1 cellular context compared by ENCODE assay signal in the genomic region with DNA sequence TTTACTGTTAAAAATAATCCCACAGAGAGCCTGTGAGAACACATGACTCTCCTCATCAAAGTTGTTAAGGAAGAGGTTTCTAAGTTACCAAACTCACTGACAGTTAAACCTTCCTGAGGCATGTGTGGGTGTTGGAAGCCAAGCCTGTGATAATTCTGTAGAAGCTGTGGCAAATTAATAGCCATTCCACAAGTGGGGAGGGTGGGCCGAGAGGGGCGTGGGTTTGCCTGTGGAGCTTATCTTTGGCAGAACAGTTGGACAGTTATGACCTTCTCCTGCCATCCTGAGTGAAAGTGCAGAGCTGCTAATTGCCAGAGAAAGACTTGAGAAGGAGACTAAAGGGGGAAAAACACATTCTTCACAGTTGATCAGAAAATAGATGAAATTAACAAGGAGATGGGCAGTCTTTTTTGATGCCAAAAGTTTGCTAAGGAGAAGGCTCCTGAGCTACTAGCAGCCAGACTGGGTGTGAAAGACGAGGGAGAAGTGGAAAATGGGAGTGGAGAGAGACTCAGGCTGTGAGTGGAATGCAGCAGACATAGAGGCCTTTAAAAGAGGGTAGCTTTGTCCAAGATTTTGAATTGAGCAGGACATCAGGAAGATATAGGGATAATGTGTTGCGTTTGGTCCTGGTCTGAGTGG.
A peak's percentile ranks its signal among the peaks of the same experiment; 100 is the strongest.
TF ChIP-seq lines count a peak whose summit lies in the region.

No MANE protein-coding gene starts in this region.

TF ChIP-seq in K562, 482 proteins besides CTCF, POLR2A, EP300 and RAD21 (continued from another document and continues in another):
- TF ChIP-seq RCOR1 (IDR thresholded peaks at IDR 0.05; ENCODE audit: borderline replicate concordance in 1 of 2, low read depth in 2 of 2, low read length in 2 of 2) (peak in 1 of 2 experiments; percentile 72; a peak in 1 of 4 replicates), ARHGAP35 (IDR thresholded peaks at IDR 0.05; ENCODE audit: partially characterized antibody) (no peak), HOMEZ (CRISPR knock-in tag; IDR thresholded peaks at IDR 0.05) (no peak), SMARCE1 (IDR thresholded peaks at IDR 0.05) (peak; percentile 37; the same call in 1 of the 2 replicates), RBM25 (IDR thresholded peaks at IDR 0.05; ENCODE audit: low read depth, low read length, severe bottlenecking) (no peak), ZBTB49 (CRISPR knock-in tag; IDR thresholded peaks at IDR 0.05; ENCODE audit: borderline replicate concordance) (no peak), TRIM28 (IDR thresholded peaks at IDR 0.05) (peak; percentile 38; the same call in 1 of the 2 replicates), NFIC (IDR thresholded peaks at IDR 0.05) (peak; percentile 57), TAF7 (tag; IDR thresholded peaks at IDR 0.05) (peak; percentile 63; the same call in 1 of the 2 replicates), NFATC3 (IDR thresholded peaks at IDR 0.05) (no peak), NR0B1 (IDR thresholded peaks at IDR 0.05; ENCODE audit: partially characterized antibody) (no peak), XRCC4 (IDR thresholded peaks at IDR 0.05; ENCODE audit: extremely low read depth, insufficient read depth, insufficient read length) (no peak), KDM2B (CRISPR knock-in tag; IDR thresholded peaks at IDR 0.05) (no peak), KLF13 (tag; IDR thresholded peaks at IDR 0.05; ENCODE audit: borderline replicate concordance, low read depth) (no peak), TAL1 (IDR thresholded peaks at IDR 0.05) (peak; percentile 71), ESRRA (IDR thresholded peaks at IDR 0.05; ENCODE audit: borderline replicate concordance, low read depth) (no peak), PURB (CRISPR knock-in tag; IDR thresholded peaks at IDR 0.05; ENCODE audit: low read depth) (no peak), HDAC1 (IDR thresholded peaks at IDR 0.05) (peak; percentile 9 to 57; a peak in 2 of 4 replicates), VEZF1 (CRISPR knock-in tag; IDR thresholded peaks at IDR 0.05) (peak; percentile 90), ZEB2 (IDR thresholded peaks at IDR 0.05) (no peak; the same call in 1 of the 2 replicates), SRSF9 (IDR thresholded peaks at IDR 0.05; ENCODE audit: borderline replicate concordance, low read depth, low read length) (no peak), ARID4B (CRISPR knock-in tag; IDR thresholded peaks at IDR 0.05) (no peak), NCOR1 (IDR thresholded peaks at IDR 0.05) (peak; percentile 80), ZNF408 (CRISPR knock-in tag; IDR thresholded peaks at IDR 0.05; ENCODE audit: low read depth) (no peak), TRIM24 (IDR thresholded peaks at IDR 0.05) (0 out of 4 replicates have a peak, but pooled peaks have one; percentile 8 to 18), MED1 (CRISPR knock-in tag; IDR thresholded peaks at IDR 0.05; ENCODE audit: borderline replicate concordance) (no peak), XRCC3 (IDR thresholded peaks at IDR 0.05) (no peak), PRDM10 (IDR thresholded peaks at IDR 0.05; ENCODE audit: partially characterized antibody) (peak; percentile 4), GABPB2 (CRISPR knock-in tag; conservative IDR thresholded peaks at IDR 0.05) (no peak), SIN3B (IDR thresholded peaks at IDR 0.05; ENCODE audit: low read depth) (no peak), PHB (CRISPR knock-in tag; IDR thresholded peaks at IDR 0.05) (no peak), CBFA2T3 (IDR thresholded peaks at IDR 0.05) (peak; percentile 87), HSF4 (CRISPR knock-in tag; IDR thresholded peaks at IDR 0.05; ENCODE audit: borderline replicate concordance) (no peak), ID3 (CRISPR knock-in tag; IDR thresholded peaks at IDR 0.05) (no peak), ID3 (tag; IDR thresholded peaks at IDR 0.05) (peak; percentile 76; the same call in 1 of the 2 replicates), ZNF253 (CRISPR knock-in tag; conservative IDR thresholded peaks at IDR 0.05) (no peak), ILF3 (IDR thresholded peaks at IDR 0.05; ENCODE audit: borderline replicate concordance) (no peak), SAFB (IDR thresholded peaks at IDR 0.05; ENCODE audit: borderline replicate concordance, low read depth, low read length) (no peak), CTBP1 (IDR thresholded peaks at IDR 0.05; ENCODE audit: borderline replicate concordance) (no peak)
- TF ChIP-seq, protein P1, sequence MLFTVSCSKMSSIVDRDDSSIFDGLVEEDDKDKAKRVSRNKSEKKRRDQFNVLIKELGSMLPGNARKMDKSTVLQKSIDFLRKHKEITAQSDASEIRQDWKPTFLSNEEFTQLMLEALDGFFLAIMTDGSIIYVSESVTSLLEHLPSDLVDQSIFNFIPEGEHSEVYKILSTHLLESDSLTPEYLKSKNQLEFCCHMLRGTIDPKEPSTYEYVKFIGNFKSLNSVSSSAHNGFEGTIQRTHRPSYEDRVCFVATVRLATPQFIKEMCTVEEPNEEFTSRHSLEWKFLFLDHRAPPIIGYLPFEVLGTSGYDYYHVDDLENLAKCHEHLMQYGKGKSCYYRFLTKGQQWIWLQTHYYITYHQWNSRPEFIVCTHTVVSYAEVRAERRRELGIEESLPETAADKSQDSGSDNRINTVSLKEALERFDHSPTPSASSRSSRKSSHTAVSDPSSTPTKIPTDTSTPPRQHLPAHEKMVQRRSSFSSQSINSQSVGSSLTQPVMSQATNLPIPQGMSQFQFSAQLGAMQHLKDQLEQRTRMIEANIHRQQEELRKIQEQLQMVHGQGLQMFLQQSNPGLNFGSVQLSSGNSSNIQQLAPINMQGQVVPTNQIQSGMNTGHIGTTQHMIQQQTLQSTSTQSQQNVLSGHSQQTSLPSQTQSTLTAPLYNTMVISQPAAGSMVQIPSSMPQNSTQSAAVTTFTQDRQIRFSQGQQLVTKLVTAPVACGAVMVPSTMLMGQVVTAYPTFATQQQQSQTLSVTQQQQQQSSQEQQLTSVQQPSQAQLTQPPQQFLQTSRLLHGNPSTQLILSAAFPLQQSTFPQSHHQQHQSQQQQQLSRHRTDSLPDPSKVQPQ (CRISPR knock-in tag; IDR thresholded peaks at IDR 0.05; ENCODE audit: borderline replicate concordance), result no peak
